Comparison of ENCODE assay signal across 27 cellular contexts in genomic region chr13:34970961-34971360, GRCh38.
"Had no signal": no experiment of that assay in that cellular context is flagged by ENCODE, and none has a peak within 500 bp of the region (broad histone marks: within the 10 kb centered on the region; RNA-seq: fewer than 3 reads in every experiment).

No MANE protein-coding gene starts in this region.

- H3K27ac Mint-ChIP-seq: natural killer cell treated with Interleukin-12 subunit alpha and Interleukin-12 subunit beta and Interleukin-15 and Interleukin-18, amount 100 ng/mL, for 72 hours; nephron progenitor cell; stimulated activated effector memory CD8-positive, alpha-beta T cell treated with anti-CD3 and anti-CD28 coated beads, Interleukin-12 subunit alpha, Interleukin-12 subunit beta, amount 100 ng/mL, for 72 hours; stimulated activated naive B cell treated with anti-CD40 and anti-IgM and Interleukin-4, amounts not matched to agents 10 μg/mL and 1 μg/mL and 100 μg/mL, for 72 hours; stimulated activated naive CD8-positive, alpha-beta T cell treated with anti-CD3 and anti-CD28 coated beads, Interleukin-15, Interleukin-2, amounts not matched to agents 100 ng/mL and 50 ng/mL, for 24 hours had no signal

- H3K4me3 Mint-ChIP-seq: natural killer cell treated with Interleukin-12 subunit alpha and Interleukin-12 subunit beta and Interleukin-15 and Interleukin-18, amount 100 ng/mL, for 72 hours; nephron progenitor cell; neural crest cell; stimulated activated effector memory CD8-positive, alpha-beta T cell treated with anti-CD3 and anti-CD28 coated beads, Interleukin-12 subunit alpha, Interleukin-12 subunit beta, amount 100 ng/mL, for 72 hours; stimulated activated naive B cell treated with anti-CD40 and anti-IgM and Interleukin-4, amounts not matched to agents 10 μg/mL and 1 μg/mL and 100 μg/mL, for 72 hours; stimulated activated naive CD8-positive, alpha-beta T cell treated with anti-CD3 and anti-CD28 coated beads, Interleukin-15, Interleukin-2, amounts not matched to agents 100 ng/mL and 50 ng/mL, for 24 hours had no signal

- H3K9me3 ChIP-seq: pancreas, prostate gland, right lobe of liver, thyroid gland, vagina had no signal

- H3K27me3 Mint-ChIP-seq: natural killer cell treated with Interleukin-12 subunit alpha and Interleukin-12 subunit beta and Interleukin-15 and Interleukin-18, amount 100 ng/mL, for 72 hours; stimulated activated naive B cell treated with anti-CD40 and anti-IgM and Interleukin-4, amounts not matched to agents 10 μg/mL and 1 μg/mL and 100 μg/mL, for 72 hours; stimulated activated naive CD8-positive, alpha-beta T cell treated with anti-CD3 and anti-CD28 coated beads, Interleukin-15, Interleukin-2, amounts not matched to agents 100 ng/mL and 50 ng/mL, for 24 hours had no signal

- FAIRE-seq: pancreas, small intestine, urothelium cell line had no signal

- H3K4me1 ChIP-seq: pancreas, prostate gland, right lobe of liver, stomach, thyroid gland, tibial nerve, upper lobe of left lung, vagina had no signal

- H3K36me3 Mint-ChIP-seq: stimulated activated effector memory CD8-positive, alpha-beta T cell treated with anti-CD3 and anti-CD28 coated beads, Interleukin-12 subunit alpha, Interleukin-12 subunit beta, amount 100 ng/mL, for 72 hours had no signal

- H3K27me3 ChIP-seq: neutrophil, pancreas, right lobe of liver, sigmoid colon, stomach, thyroid gland, tibial nerve, upper lobe of left lung, vagina had no signal

- H3K4me3 ChIP-seq: pancreas, prostate gland, right lobe of liver, sigmoid colon, stomach, thoracic aorta, thyroid gland, tibial nerve, upper lobe of left lung, vagina had no signal

- H3K27ac ChIP-seq: neutrophil, pancreas, prostate gland, right lobe of liver, sigmoid colon, stomach, thoracic aorta, thyroid gland, tibial nerve, upper lobe of left lung, vagina had no signal

- H3K36me3 ChIP-seq: neutrophil, pancreas, prostate gland, right lobe of liver, stomach, thoracic aorta, thyroid gland, upper lobe of left lung, vagina had no signal

- H3K4me1 Mint-ChIP-seq: nephron progenitor cell; neural crest cell; stimulated activated effector memory CD8-positive, alpha-beta T cell treated with anti-CD3 and anti-CD28 coated beads, Interleukin-12 subunit alpha, Interleukin-12 subunit beta, amount 100 ng/mL, for 72 hours; stimulated activated naive B cell treated with anti-CD40 and anti-IgM and Interleukin-4, amounts not matched to agents 10 μg/mL and 1 μg/mL and 100 μg/mL, for 72 hours had no signal

- ATAC-seq: natural killer cell treated with Interleukin-12 subunit alpha and Interleukin-12 subunit beta and Interleukin-15 and Interleukin-18, amount 100 ng/mL, for 72 hours; pancreas; right cardiac atrium; right lobe of liver; stimulated activated effector memory CD8-positive, alpha-beta T cell treated with anti-CD3 and anti-CD28 coated beads, Interleukin-12 subunit alpha, Interleukin-12 subunit beta, amount 100 ng/mL, for 72 hours; stimulated activated naive B cell treated with anti-CD40 and anti-IgM and Interleukin-4, amounts not matched to agents 10 μg/mL and 1 μg/mL and 100 μg/mL, for 72 hours had no signal

- DNase-seq: nephron progenitor cell; nucleus accumbens; pancreas; right cardiac atrium; right lobe of liver; sigmoid colon; small intestine; stimulated activated CD4-positive, alpha-beta T cell treated with anti-CD3 and anti-CD28 coated beads, Interleukin-15, amount 100 ng/mL, for 24 hours; stimulated activated CD4-positive, alpha-beta T cell treated with anti-CD3 and anti-CD28 coated beads, Interleukin-2, amount 100 ng/mL, for 24 hours; stimulated activated CD4-positive, alpha-beta T cell treated with anti-CD3 and anti-CD28 coated beads, Interleukin-2, amount 100 ng/mL, for 48 hours; stimulated activated CD4-positive, alpha-beta T cell treated with anti-CD3 and anti-CD28 coated beads, Interleukin-4, amount 100 ng/mL, for 24 hours; stimulated activated naive B cell treated with anti-CD40 and anti-IgM and Interleukin-4, amounts not matched to agents 10 μg/mL and 1 μg/mL and 100 μg/mL, for 72 hours; stimulated activated naive CD4-positive, alpha-beta T cell treated with Interleukin-2 at 50 U/mL for 16 hours; stomach; thyroid gland; trophoblast cell; upper lobe of left lung had no signal
